ENCODE assay signal across 1 cellular context in the genomic region with DNA sequence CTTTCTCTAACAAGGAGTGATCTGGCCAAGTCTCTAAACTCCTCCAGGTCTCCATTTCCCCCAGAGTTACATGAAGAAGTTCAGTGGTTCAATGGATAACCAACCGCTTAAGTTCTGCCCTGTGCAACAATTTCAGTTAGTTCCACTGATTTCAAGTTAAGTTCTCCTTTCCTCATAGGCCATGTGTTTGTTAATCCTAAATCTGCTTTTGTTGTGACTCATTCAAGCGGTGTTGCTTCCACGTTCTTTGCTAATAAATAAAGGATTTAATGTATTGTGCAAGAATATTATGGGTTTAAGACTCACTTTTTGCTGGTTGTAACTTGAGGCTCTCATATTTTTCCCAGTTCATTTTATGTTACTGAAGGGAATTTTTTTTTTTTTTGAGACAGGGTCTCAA.
TF ChIP-seq lines count a peak whose summit lies in the region.

No MANE protein-coding gene starts in this region.

TF ChIP-seq in GM23338, 12 proteins besides CTCF, POLR2A, EP300 and RAD21:
- TF ChIP-seq, protein P1, sequence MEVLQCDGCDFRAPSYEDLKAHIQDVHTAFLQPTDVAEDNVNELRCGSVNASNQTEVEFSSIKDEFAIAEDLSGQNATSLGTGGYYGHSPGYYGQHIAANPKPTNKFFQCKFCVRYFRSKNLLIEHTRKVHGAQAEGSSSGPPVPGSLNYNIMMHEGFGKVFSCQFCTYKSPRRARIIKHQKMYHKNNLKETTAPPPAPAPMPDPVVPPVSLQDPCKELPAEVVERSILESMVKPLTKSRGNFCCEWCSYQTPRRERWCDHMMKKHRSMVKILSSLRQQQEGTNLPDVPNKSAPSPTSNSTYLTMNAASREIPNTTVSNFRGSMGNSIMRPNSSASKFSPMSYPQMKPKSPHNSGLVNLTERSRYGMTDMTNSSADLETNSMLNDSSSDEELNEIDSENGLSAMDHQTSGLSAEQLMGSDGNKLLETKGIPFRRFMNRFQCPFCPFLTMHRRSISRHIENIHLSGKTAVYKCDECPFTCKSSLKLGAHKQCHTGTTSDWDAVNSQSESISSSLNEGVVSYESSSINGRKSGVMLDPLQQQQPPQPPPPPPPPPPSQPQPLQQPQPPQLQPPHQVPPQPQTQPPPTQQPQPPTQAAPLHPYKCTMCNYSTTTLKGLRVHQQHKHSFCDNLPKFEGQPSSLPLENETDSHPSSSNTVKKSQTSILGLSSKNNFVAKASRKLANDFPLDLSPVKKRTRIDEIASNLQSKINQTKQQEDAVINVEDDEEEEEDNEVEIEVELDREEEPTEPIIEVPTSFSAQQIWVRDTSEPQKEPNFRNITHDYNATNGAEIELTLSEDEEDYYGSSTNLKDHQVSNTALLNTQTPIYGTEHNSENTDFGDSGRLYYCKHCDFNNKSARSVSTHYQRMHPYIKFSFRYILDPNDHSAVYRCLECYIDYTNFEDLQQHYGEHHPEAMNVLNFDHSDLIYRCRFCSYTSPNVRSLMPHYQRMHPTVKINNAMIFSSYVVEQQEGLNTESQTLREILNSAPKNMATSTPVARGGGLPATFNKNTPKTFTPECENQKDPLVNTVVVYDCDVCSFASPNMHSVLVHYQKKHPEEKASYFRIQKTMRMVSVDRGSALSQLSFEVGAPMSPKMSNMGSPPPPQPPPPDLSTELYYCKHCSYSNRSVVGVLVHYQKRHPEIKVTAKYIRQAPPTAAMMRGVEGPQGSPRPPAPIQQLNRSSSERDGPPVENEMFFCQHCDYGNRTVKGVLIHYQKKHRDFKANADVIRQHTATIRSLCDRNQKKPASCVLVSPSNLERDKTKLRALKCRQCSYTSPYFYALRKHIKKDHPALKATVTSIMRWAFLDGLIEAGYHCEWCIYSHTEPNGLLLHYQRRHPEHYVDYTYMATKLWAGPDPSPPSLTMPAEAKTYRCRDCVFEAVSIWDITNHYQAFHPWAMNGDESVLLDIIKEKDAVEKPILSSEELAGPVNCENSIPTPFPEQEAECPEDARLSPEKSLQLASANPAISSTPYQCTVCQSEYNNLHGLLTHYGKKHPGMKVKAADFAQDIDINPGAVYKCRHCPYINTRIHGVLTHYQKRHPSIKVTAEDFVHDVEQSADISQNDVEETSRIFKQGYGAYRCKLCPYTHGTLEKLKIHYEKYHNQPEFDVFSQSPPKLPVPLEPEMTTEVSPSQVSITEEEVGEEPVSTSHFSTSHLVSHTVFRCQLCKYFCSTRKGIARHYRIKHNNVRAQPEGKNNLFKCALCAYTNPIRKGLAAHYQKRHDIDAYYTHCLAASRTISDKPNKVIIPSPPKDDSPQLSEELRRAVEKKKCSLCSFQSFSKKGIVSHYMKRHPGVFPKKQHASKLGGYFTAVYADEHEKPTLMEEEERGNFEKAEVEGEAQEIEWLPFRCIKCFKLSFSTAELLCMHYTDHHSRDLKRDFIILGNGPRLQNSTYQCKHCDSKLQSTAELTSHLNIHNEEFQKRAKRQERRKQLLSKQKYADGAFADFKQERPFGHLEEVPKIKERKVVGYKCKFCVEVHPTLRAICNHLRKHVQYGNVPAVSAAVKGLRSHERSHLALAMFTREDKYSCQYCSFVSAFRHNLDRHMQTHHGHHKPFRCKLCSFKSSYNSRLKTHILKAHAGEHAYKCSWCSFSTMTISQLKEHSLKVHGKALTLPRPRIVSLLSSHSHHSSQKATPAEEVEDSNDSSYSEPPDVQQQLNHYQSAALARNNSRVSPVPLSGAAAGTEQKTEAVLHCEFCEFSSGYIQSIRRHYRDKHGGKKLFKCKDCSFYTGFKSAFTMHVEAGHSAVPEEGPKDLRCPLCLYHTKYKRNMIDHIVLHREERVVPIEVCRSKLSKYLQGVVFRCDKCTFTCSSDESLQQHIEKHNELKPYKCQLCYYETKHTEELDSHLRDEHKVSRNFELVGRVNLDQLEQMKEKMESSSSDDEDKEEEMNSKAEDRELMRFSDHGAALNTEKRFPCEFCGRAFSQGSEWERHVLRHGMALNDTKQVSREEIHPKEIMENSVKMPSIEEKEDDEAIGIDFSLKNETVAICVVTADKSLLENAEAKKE (CRISPR knock-in tag; IDR thresholded peaks at IDR 0.05) = no peak
- TF ChIP-seq, protein P2, sequence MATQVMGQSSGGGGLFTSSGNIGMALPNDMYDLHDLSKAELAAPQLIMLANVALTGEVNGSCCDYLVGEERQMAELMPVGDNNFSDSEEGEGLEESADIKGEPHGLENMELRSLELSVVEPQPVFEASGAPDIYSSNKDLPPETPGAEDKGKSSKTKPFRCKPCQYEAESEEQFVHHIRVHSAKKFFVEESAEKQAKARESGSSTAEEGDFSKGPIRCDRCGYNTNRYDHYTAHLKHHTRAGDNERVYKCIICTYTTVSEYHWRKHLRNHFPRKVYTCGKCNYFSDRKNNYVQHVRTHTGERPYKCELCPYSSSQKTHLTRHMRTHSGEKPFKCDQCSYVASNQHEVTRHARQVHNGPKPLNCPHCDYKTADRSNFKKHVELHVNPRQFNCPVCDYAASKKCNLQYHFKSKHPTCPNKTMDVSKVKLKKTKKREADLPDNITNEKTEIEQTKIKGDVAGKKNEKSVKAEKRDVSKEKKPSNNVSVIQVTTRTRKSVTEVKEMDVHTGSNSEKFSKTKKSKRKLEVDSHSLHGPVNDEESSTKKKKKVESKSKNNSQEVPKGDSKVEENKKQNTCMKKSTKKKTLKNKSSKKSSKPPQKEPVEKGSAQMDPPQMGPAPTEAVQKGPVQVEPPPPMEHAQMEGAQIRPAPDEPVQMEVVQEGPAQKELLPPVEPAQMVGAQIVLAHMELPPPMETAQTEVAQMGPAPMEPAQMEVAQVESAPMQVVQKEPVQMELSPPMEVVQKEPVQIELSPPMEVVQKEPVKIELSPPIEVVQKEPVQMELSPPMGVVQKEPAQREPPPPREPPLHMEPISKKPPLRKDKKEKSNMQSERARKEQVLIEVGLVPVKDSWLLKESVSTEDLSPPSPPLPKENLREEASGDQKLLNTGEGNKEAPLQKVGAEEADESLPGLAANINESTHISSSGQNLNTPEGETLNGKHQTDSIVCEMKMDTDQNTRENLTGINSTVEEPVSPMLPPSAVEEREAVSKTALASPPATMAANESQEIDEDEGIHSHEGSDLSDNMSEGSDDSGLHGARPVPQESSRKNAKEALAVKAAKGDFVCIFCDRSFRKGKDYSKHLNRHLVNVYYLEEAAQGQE (IDR thresholded peaks at IDR 0.05; ENCODE audit: unreplicated experiment) = no peak
- TF ChIP-seq JUNB (IDR thresholded peaks at IDR 0.05; ENCODE audit: unreplicated experiment) (no peak), NANOG (IDR thresholded peaks at IDR 0.05; ENCODE audit: borderline replicate concordance) (no peak), ZNF331 (CRISPR knock-in tag; IDR thresholded peaks at IDR 0.05; ENCODE audit: low read depth) (no peak), CREB1 (CRISPR knock-in tag; IDR thresholded peaks at IDR 0.05; ENCODE audit: low read depth) (no peak), POLR2AphosphoS5 (IDR thresholded peaks at IDR 0.05; ENCODE audit: low read depth) (no peak), STAT1 (IDR thresholded peaks at IDR 0.05; ENCODE audit: unreplicated experiment) (no peak), EZH2phosphoT487 (IDR thresholded peaks at IDR 0.05; ENCODE audit: unreplicated experiment) (no peak), EZH2 (IDR thresholded peaks at IDR 0.05; ENCODE audit: low read depth, unreplicated experiment) (no peak), ZNF114 (CRISPR knock-in tag; IDR thresholded peaks at IDR 0.05) (no peak)
- TF ChIP-seq, protein P3, sequence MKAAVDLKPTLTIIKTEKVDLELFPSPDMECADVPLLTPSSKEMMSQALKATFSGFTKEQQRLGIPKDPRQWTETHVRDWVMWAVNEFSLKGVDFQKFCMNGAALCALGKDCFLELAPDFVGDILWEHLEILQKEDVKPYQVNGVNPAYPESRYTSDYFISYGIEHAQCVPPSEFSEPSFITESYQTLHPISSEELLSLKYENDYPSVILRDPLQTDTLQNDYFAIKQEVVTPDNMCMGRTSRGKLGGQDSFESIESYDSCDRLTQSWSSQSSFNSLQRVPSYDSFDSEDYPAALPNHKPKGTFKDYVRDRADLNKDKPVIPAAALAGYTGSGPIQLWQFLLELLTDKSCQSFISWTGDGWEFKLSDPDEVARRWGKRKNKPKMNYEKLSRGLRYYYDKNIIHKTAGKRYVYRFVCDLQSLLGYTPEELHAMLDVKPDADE (IDR thresholded peaks at IDR 0.05) = no peak
